ENCODE assay signal across 25 cellular contexts in the genomic region with DNA sequence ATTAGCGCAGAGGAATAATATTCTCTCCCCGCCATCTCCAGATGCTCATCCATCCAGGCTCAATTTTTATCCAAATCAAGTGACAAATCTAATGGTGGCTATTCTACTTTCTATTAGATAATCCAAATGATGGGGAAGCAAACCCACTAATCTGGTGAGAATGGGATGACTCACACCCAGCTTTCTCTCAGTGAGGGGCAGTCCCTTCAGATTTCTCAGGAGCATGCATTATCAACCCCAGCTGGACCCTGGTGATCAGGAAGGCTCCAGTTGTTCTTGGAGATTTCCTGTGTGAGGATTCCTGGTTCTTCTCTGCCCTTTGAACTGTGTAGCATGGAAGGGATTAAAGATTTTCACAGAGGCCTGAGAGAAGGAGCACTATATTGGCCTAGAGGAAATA.
DNase-seq lines count a peak whose midpoint lies in the region; ATAC-seq and TF ChIP-seq lines count a peak whose summit lies in the region.
"Had no signal": no experiment of that assay in that cellular context is flagged by ENCODE, and none has a peak within 500 bp of the region (broad histone marks: within the 10 kb centered on the region; RNA-seq: fewer than 3 reads in every experiment).

No MANE protein-coding gene starts in this region.

- no peaks in the 10 kb centered on the region for H3K79me2 ChIP-seq in neural progenitor cell (ENCODE audit: low read depth)

- H3K36me3 ChIP-seq in neural progenitor cell, result no peaks in the 10 kb centered on the region
- H3K36me3 ChIP-seq: BLaER1 treated with 17β-estradiol and CSF1 and Interleukin-3, amounts not matched to agents 10 nM and 100 nM had no signal

- no peak overlapping the region for H3K4me2 ChIP-seq in neural progenitor cell
- H3K4me2 ChIP-seq: SK-N-SH had no signal

- no peaks in the 10 kb centered on the region for H3F3A ChIP-seq in neural progenitor cell (ENCODE audit: low read depth)

- H4K20me1 ChIP-seq in neural progenitor cell (ENCODE audit: low read depth), result no peaks in the 10 kb centered on the region
- H4K20me1 ChIP-seq: BLaER1 treated with 17β-estradiol and CSF1 and Interleukin-3, amounts not matched to agents 10 nM and 100 nM had no signal

- H3K27ac Mint-ChIP-seq in stimulated activated naive CD8-positive, alpha-beta T cell treated with anti-CD3 and anti-CD28 coated beads, Interleukin-15, amount 100 ng/mL, for 72 hours, result no peak overlapping the region
- no peak overlapping the region for H3K27ac Mint-ChIP-seq in activated T-helper 17 cell treated with anti-CD3 and anti-CD28 coated beads, Interleukin-2, amount 50 U/mL, for 72 hours
- peak overlapping the region; percentile 25 for H3K27ac Mint-ChIP-seq in neural progenitor cell
- H3K27ac Mint-ChIP-seq: CD4-positive, alpha-beta T cell had no signal

- no peaks in the 10 kb centered on the region for H3K27me3 Mint-ChIP-seq in stimulated activated naive CD8-positive, alpha-beta T cell treated with anti-CD3 and anti-CD28 coated beads, Interleukin-15, amount 100 ng/mL, for 72 hours
- H3K27me3 Mint-ChIP-seq in activated T-helper 17 cell treated with anti-CD3 and anti-CD28 coated beads, Interleukin-2, amount 50 U/mL, for 72 hours, result no peaks in the 10 kb centered on the region
- H3K27me3 Mint-ChIP-seq in neural progenitor cell (ENCODE audit: insufficient read depth, low read depth), result peaks cover 2% of the 10 kb centered on the region
- H3K27me3 Mint-ChIP-seq: CD4-positive, alpha-beta T cell had no signal

- no peaks in the 10 kb centered on the region for H3K4me1 Mint-ChIP-seq in stimulated activated naive CD8-positive, alpha-beta T cell treated with anti-CD3 and anti-CD28 coated beads, Interleukin-15, amount 100 ng/mL, for 72 hours
- no peaks in the 10 kb centered on the region for H3K4me1 Mint-ChIP-seq in activated T-helper 17 cell treated with anti-CD3 and anti-CD28 coated beads, Interleukin-2, amount 50 U/mL, for 72 hours
- H3K4me1 Mint-ChIP-seq in neural progenitor cell, result peaks cover 41% of the 10 kb centered on the region

- no peak for DNase-seq in stimulated activated naive CD8-positive, alpha-beta T cell treated with anti-CD3 and anti-CD28 coated beads, Interleukin-15, amount 100 ng/mL, for 72 hours
- DNase-seq in stimulated activated naive CD8-positive, alpha-beta T cell treated with anti-CD3 and anti-CD28 coated beads, Interleukin-15, Interleukin-2, amounts not matched to agents 100 U/mL and 50 U/mL, for 24 hours, result no peak
- DNase-seq in neural progenitor cell (ENCODE audit: low spot score), result no peak
- DNase-seq: AML-193; CD4-positive, alpha-beta T cell; DMS79; EL; GDM1; NCI-H1092; NCI-H1417 treated with DMSO at 0.1 percent for 48 hours; NCI-H187 treated with DMSO at 0.1 percent for 48 hours; NCI-H2171 treated with DMSO at 0.1 percent for 48 hours; NCI-H510A treated with DMSO at 0.1 percent for 48 hours; NCI-H748 treated with DMSO at 0.1 percent for 48 hours; NK-92 treated with Interleukin-12 subunit alpha and Interleukin-12 subunit beta, amount 100 ng/mL, for 24 hours; PC-3; SK-N-SH had no signal

- H3K9ac ChIP-seq in neural progenitor cell, result no peak overlapping the region
- H3K9ac ChIP-seq: BLaER1 treated with 17β-estradiol and CSF1 and Interleukin-3, amounts not matched to agents 10 nM and 100 nM; SK-N-SH had no signal

- H3K4me1 ChIP-seq in neural progenitor cell, result peaks cover 17% of the 10 kb centered on the region

- TF ChIP-seq CTCF in neural progenitor cell (IDR thresholded peaks at IDR 0.05), result no peak

- no peaks in the 10 kb centered on the region for H3K36me3 Mint-ChIP-seq in activated T-helper 17 cell treated with anti-CD3 and anti-CD28 coated beads, Interleukin-2, amount 50 U/mL, for 72 hours (ENCODE audit: low read depth)
- H3K36me3 Mint-ChIP-seq in neural progenitor cell, result no peaks in the 10 kb centered on the region

- peak; percentile 43 for ATAC-seq in stimulated activated naive CD8-positive, alpha-beta T cell treated with anti-CD3 and anti-CD28 coated beads, Interleukin-15, amount 100 ng/mL, for 72 hours
- ATAC-seq in stimulated activated naive CD8-positive, alpha-beta T cell treated with anti-CD3 and anti-CD28 coated beads, Interleukin-15, Interleukin-2, amounts not matched to agents 100 U/mL and 50 U/mL, for 24 hours, result no peak
- ATAC-seq in activated T-helper 17 cell treated with anti-CD3 and anti-CD28 coated beads, Interleukin-2, amount 50 U/mL, for 72 hours (replicated peaks), result peak; percentile 35
- ATAC-seq in HG03565 (IDR thresholded peaks at IDR 0.05; ENCODE audit: unreplicated experiment) (no peak), GM21723 (IDR thresholded peaks at IDR 0.05; ENCODE audit: unreplicated experiment) (no peak), HG03097 (IDR thresholded peaks at IDR 0.05; ENCODE audit: low FRiP score, unreplicated experiment) (no peak)
- ATAC-seq: GM12878, HCT116, PC-3 had no signal

- H3K9me3 Mint-ChIP-seq in stimulated activated naive CD8-positive, alpha-beta T cell treated with anti-CD3 and anti-CD28 coated beads, Interleukin-15, amount 100 ng/mL, for 72 hours, result no peaks in the 10 kb centered on the region
- H3K9me3 Mint-ChIP-seq in activated T-helper 17 cell treated with anti-CD3 and anti-CD28 coated beads, Interleukin-2, amount 50 U/mL, for 72 hours, result no peaks in the 10 kb centered on the region
- peaks cover 3% of the 10 kb centered on the region for H3K9me3 Mint-ChIP-seq in neural progenitor cell
- H3K9me3 Mint-ChIP-seq: CD4-positive, alpha-beta T cell had no signal

- H3K4me3 ChIP-seq in neural progenitor cell, result no peak overlapping the region
- H3K4me3 ChIP-seq: BLaER1 treated with 17β-estradiol and CSF1 and Interleukin-3, amounts not matched to agents 10 nM and 100 nM; GM12878 had no signal

- no peaks in the 10 kb centered on the region for H3K27me3 ChIP-seq in neural progenitor cell
- H3K27me3 ChIP-seq: BLaER1 treated with 17β-estradiol and CSF1 and Interleukin-3, amounts not matched to agents 10 nM and 100 nM had no signal

- H3K9me3 ChIP-seq in neural progenitor cell (ENCODE audit: low read depth), result no peaks in the 10 kb centered on the region
- H3K9me3 ChIP-seq: BLaER1 treated with 17β-estradiol and CSF1 and Interleukin-3, amounts not matched to agents 10 nM and 100 nM; SK-N-SH had no signal

- H3K27ac ChIP-seq in neural progenitor cell, result no peak overlapping the region
- H3K27ac ChIP-seq: BLaER1 treated with 17β-estradiol and CSF1 and Interleukin-3, amounts not matched to agents 10 nM and 100 nM; HL-60 had no signal

- H3K4me3 Mint-ChIP-seq in stimulated activated naive CD8-positive, alpha-beta T cell treated with anti-CD3 and anti-CD28 coated beads, Interleukin-15, amount 100 ng/mL, for 72 hours, result no peak overlapping the region
- no peak overlapping the region for H3K4me3 Mint-ChIP-seq in activated T-helper 17 cell treated with anti-CD3 and anti-CD28 coated beads, Interleukin-2, amount 50 U/mL, for 72 hours
- H3K4me3 Mint-ChIP-seq in neural progenitor cell, result no peak overlapping the region
- H3K4me3 Mint-ChIP-seq: CD4-positive, alpha-beta T cell had no signal

- no peak overlapping the region for H2AFZ ChIP-seq in neural progenitor cell (replicated peaks)

Comparison
In these comparisons a context has a peak if more than half of its experiments do, and no peak if none do; other contexts are left out.
1. ATAC-seq: peak in stimulated activated naive CD8-positive, alpha-beta T cell treated with anti-CD3 and anti-CD28 coated beads, Interleukin-15, amount 100 ng/mL, for 72 hours (single experiment) and activated T-helper 17 cell treated with anti-CD3 and anti-CD28 coated beads, Interleukin-2, amount 50 U/mL, for 72 hours (single experiment); none in stimulated activated naive CD8-positive, alpha-beta T cell treated with anti-CD3 and anti-CD28 coated beads, Interleukin-15, Interleukin-2, amounts not matched to agents 100 U/mL and 50 U/mL, for 24 hours (single experiment), HG03565 (single experiment), GM21723 (single experiment) and HG03097 (single experiment).